In genomic region chr9:137228968-137229896, GRCh38 we compare ENCODE assay signal across 27 cellular contexts. TPM values are rescaled to one million over a fixed set of nuclear protein-coding genes. Genes with fewer than 3 reads are reported as not detected.
DNase-seq lines count a peak whose midpoint lies in the region; ATAC-seq and TF ChIP-seq lines count a peak whose summit lies in the region.
"Had no signal": no experiment of that assay in that cellular context is flagged by ENCODE, and none has a peak within 500 bp of the region (broad histone marks: within the 10 kb centered on the region; RNA-seq: fewer than 3 reads in every experiment).

No MANE protein-coding gene starts in this region.

- ATAC-seq in activated T-cell treated with anti-CD3 and anti-CD28 coated beads, Interleukin-2, amount 50 U/mL, for 4 hours: no peak
- ATAC-seq: activated CD8-positive, alpha-beta memory T cell treated with anti-CD3 and anti-CD28 coated beads, Interleukin-2, amount 10 ng/mL, durations not matched to agents 7 days and 5 days; activated T-cell treated with anti-CD3 and anti-CD28 coated beads, Interleukin-2, amount 50 U/mL, for 72 hours; body of pancreas; gastrocnemius medialis; right cardiac atrium had no signal

- no peaks in the 10 kb centered on the region for H3K27me3 Mint-ChIP-seq in nephron progenitor cell (ENCODE audit: low read depth, poor library complexity)
- H3K27me3 Mint-ChIP-seq in activated T-cell treated with anti-CD3 and anti-CD28 coated beads, Interleukin-2, amount 50 U/mL, for 4 hours (ENCODE audit: low read depth): peaks cover 8% of the 10 kb centered on the region
- H3K27me3 Mint-ChIP-seq: activated CD8-positive, alpha-beta memory T cell treated with anti-CD3 and anti-CD28 coated beads, Interleukin-2, amount 10 ng/mL, durations not matched to agents 7 days and 5 days had no signal

- H2AFZ ChIP-seq in PC-9: no peak overlapping the region

- peak overlapping the region; percentile 29; the same call in 1 of the 2 replicates for H3K4me3 ChIP-seq in PC-9
- H3K4me3 ChIP-seq: body of pancreas, gastrocnemius medialis, SJCRH30, spleen, tibial nerve had no signal

- no peaks in the 10 kb centered on the region for H4K20me1 ChIP-seq in PC-9 (ENCODE audit: insufficient read depth)

- H3K9me2 ChIP-seq in PC-9 (ENCODE audit: insufficient read depth): no peaks in the 10 kb centered on the region

- no peak overlapping the region for H3K27ac Mint-ChIP-seq in nephron progenitor cell
- H3K27ac Mint-ChIP-seq: activated B cell treated with CpG ODN at 0.5 μM for 24 hours; activated CD8-positive, alpha-beta memory T cell treated with anti-CD3 and anti-CD28 coated beads, Interleukin-2, amount 10 ng/mL, durations not matched to agents 7 days and 5 days; activated T-cell treated with anti-CD3 and anti-CD28 coated beads, Interleukin-2, amount 50 U/mL, for 72 hours; CD8-positive, alpha-beta memory T cell; memory B cell had no signal

- no peaks in the 10 kb centered on the region for H3K36me3 Mint-ChIP-seq in nephron progenitor cell (ENCODE audit: low read depth)
- no peaks in the 10 kb centered on the region for H3K36me3 Mint-ChIP-seq in activated T-cell treated with anti-CD3 and anti-CD28 coated beads, Interleukin-2, amount 50 U/mL, for 4 hours (ENCODE audit: insufficient read depth)
- H3K36me3 Mint-ChIP-seq: activated CD8-positive, alpha-beta memory T cell treated with anti-CD3 and anti-CD28 coated beads, Interleukin-2, amount 10 ng/mL, durations not matched to agents 7 days and 5 days; CD8-positive, alpha-beta memory T cell had no signal

- H3K9me3 Mint-ChIP-seq in nephron progenitor cell: no peaks in the 10 kb centered on the region
- no peaks in the 10 kb centered on the region for H3K9me3 Mint-ChIP-seq in activated T-cell treated with anti-CD3 and anti-CD28 coated beads, Interleukin-2, amount 50 U/mL, for 4 hours
- H3K9me3 Mint-ChIP-seq: activated B cell treated with CpG ODN at 0.5 μM for 24 hours; activated T-cell treated with anti-CD3 and anti-CD28 coated beads, Interleukin-2, amount 50 U/mL, for 72 hours; CD8-positive, alpha-beta memory T cell; memory B cell had no signal

- no TSS peak for BruUV-seq in PC-9 (replicated peaks; lab: Mats Ljungman, UMichigan)

- peaks cover 50% of the 10 kb centered on the region for H3K4me1 ChIP-seq in PC-9 (replicated peaks; ENCODE audit: insufficient read depth)

- DNase-seq in PC-9 (no peak), nephron progenitor cell (no peak)
- no peak for DNase-seq in activated T-cell treated with anti-CD3 and anti-CD28 coated beads, Interleukin-2, amount 50 U/mL, for 4 hours
- DNase-seq: activated B cell treated with CpG ODN at 0.5 μM for 24 hours; activated CD8-positive, alpha-beta memory T cell treated with anti-CD3 and anti-CD28 coated beads, Interleukin-2, amount 10 ng/mL, durations not matched to agents 7 days and 5 days; activated naive CD4-positive, alpha-beta T cell treated with Interleukin-2 at 50 U/mL for 16 hours; activated T-cell treated with anti-CD3 and anti-CD28 coated beads, Interleukin-2, amount 50 U/mL, for 72 hours; body of pancreas; CD8-positive, alpha-beta memory T cell; cerebellar nuclear complex; DMS 273 treated with DMSO at 0.1 percent for 48 hours; EL; gastrocnemius medialis; HCEC 1CT; hypothalamus; NCI-H2029; NCI-H526; posterior cingulate gyrus; SJCRH30; spleen; T1000 had no signal

- H3K9me3 ChIP-seq in PC-9 (ENCODE audit: insufficient read depth, low read depth): no peaks in the 10 kb centered on the region
- H3K9me3 ChIP-seq: body of pancreas, gastrocnemius medialis, SJCRH30, spleen, tibial nerve had no signal

- CTCF ChIA-PET in PC-9 (lab: Charles Lee): no interaction called here

- H3K4me2 ChIP-seq in PC-9: peak overlapping the region; percentile 71

- H3K4me1 Mint-ChIP-seq in nephron progenitor cell: peaks cover 14% of the 10 kb centered on the region
- H3K4me1 Mint-ChIP-seq in activated T-cell treated with anti-CD3 and anti-CD28 coated beads, Interleukin-2, amount 50 U/mL, for 4 hours (ENCODE audit: low read depth): peaks cover 3% of the 10 kb centered on the region

- peaks cover 7% of the 10 kb centered on the region; the same call in 1 of the 2 replicates for H3K79me2 ChIP-seq in PC-9 (ENCODE audit: low read depth)

- intact Hi-C loops in PC-9 (cut with micrococcal nuclease; ENCODE audit: unreplicated experiment): no loop called here

- H3F3A ChIP-seq in PC-9 (ENCODE audit: insufficient read depth, low read depth): peaks cover 34% of the 10 kb centered on the region

- no peak overlapping the region for H3K4me3 Mint-ChIP-seq in nephron progenitor cell
- H3K4me3 Mint-ChIP-seq in activated T-cell treated with anti-CD3 and anti-CD28 coated beads, Interleukin-2, amount 50 U/mL, for 4 hours: no peak overlapping the region
- H3K4me3 Mint-ChIP-seq: activated B cell treated with CpG ODN at 0.5 μM for 24 hours; activated CD8-positive, alpha-beta memory T cell treated with anti-CD3 and anti-CD28 coated beads, Interleukin-2, amount 10 ng/mL, durations not matched to agents 7 days and 5 days; activated T-cell treated with anti-CD3 and anti-CD28 coated beads, Interleukin-2, amount 50 U/mL, for 72 hours; CD8-positive, alpha-beta memory T cell; memory B cell had no signal

- no peaks in the 10 kb centered on the region for H3K27me3 ChIP-seq in PC-9 (ENCODE audit: insufficient read depth, low read depth)

- H3K27ac ChIP-seq in 22Rv1 (peak overlapping the region; percentile 33), PC-9 (no peak overlapping the region)
- H3K27ac ChIP-seq: body of pancreas, gastrocnemius medialis, SJCRH30, spleen, tibial nerve had no signal

- POLR2A ChIA-PET in PC-9 (lab: Charles Lee; ENCODE audit: unreplicated experiment): no interaction called here

- TF ChIP-seq CTCF in 22Rv1 (IDR thresholded peaks at IDR 0.05) (no peak), PC-9 (conservative IDR thresholded peaks at IDR 0.05) (no peak), nephron progenitor cell (IDR thresholded peaks at IDR 0.05) (no peak)

- H3K36me3 ChIP-seq in PC-9 (ENCODE audit: low read depth): no peaks in the 10 kb centered on the region
- H3K36me3 ChIP-seq: gastrocnemius medialis, SJCRH30, spleen, tibial nerve had no signal

RNA-seq across cellular contexts. Expression of gene SLC34A3, which starts 1.5 kb away (rescaled TPM):
- 1.4 and 2.5 TPM in 2 replicates for total RNA-seq in PC-9 (2021)
- total RNA-seq in activated T-cell treated with anti-CD3 and anti-CD28 coated beads, Interleukin-2, amount 50 U/mL, for 4 hours: not detected
- total RNA-seq: activated B cell treated with CpG ODN at 0.5 μM for 24 hours; activated CD8-positive, alpha-beta memory T cell treated with anti-CD3 and anti-CD28 coated beads, Interleukin-2, amount 10 ng/mL, durations not matched to agents 7 days and 5 days; CD8-positive, alpha-beta memory T cell; dermis microvascular lymphatic vessel endothelial cell; gastrocnemius medialis; right cardiac atrium; spleen; tibial nerve had no signal

RNA-seq across cellular contexts. Expression of gene RNF224, which starts 1.9 kb away (rescaled TPM):
- 3.9 and 4.7 TPM in 2 replicates for total RNA-seq in PC-9 (2021)
- total RNA-seq in activated T-cell treated with anti-CD3 and anti-CD28 coated beads, Interleukin-2, amount 50 U/mL, for 4 hours: not detected
- total RNA-seq: activated B cell treated with CpG ODN at 0.5 μM for 24 hours; activated CD8-positive, alpha-beta memory T cell treated with anti-CD3 and anti-CD28 coated beads, Interleukin-2, amount 10 ng/mL, durations not matched to agents 7 days and 5 days; CD8-positive, alpha-beta memory T cell; gastrocnemius medialis; M059J; right cardiac atrium; SJCRH30; spleen; tibial nerve had no signal

RNA-seq across cellular contexts. Expression of gene CYSRT1, which starts 4.3 kb away (rescaled TPM):
- 9.0 and 15.2 TPM in 2 replicates for total RNA-seq in PC-9 (2021)
- total RNA-seq in activated T-cell treated with anti-CD3 and anti-CD28 coated beads, Interleukin-2, amount 50 U/mL, for 4 hours: under 1 TPM in 2 of 3 donors, not detected in 1; 0.46 to 0.50 TPM
- total RNA-seq: body of pancreas, tibial nerve had no signal

RNA-seq across cellular contexts. Expression of gene RNF208, which starts 7.2 kb away (rescaled TPM):
- total RNA-seq in PC-9 (2021): 31.3 and 38.0 TPM in 2 replicates
- total RNA-seq in activated T-cell treated with anti-CD3 and anti-CD28 coated beads, Interleukin-2, amount 50 U/mL, for 4 hours: 1 to 10 TPM; 3.3 to 6.0 (median 4.4) TPM

RNA-seq across cellular contexts. Expression of gene TUBB4B, which starts 11.9 kb away (rescaled TPM):
- 441 and 494 TPM in 2 replicates for total RNA-seq in PC-9 (2021)
- total RNA-seq in activated T-cell treated with anti-CD3 and anti-CD28 coated beads, Interleukin-2, amount 50 U/mL, for 4 hours: 100 to 1,000 TPM; 345 to 383 (median 380) TPM
